1 cellular context compared by ENCODE assay signal in the genomic region with DNA sequence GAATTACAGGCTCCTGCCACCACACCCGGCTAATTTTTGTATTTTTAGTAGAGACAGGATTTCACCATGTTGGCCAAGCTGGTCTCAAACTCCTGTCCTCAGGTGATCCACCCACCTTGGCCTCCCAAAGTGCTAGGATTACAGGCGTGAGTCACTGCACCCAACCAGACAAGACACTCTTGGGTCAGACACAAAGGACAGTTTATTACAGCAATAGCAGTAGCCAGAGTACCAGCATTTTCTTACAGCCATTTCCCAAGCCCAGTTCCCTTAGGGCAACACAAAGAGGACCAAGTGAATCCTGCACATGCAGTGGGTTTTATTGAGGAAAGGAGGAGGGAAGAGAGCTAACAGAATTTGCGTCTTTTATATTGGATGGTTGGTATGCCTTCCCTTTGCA.
TF ChIP-seq lines count a peak whose summit lies in the region.

No MANE protein-coding gene starts in this region.

TF ChIP-seq in HepG2, 621 proteins besides CTCF, POLR2A, EP300 and RAD21:
- peak; percentile 56 for TF ChIP-seq FOSL2 (CRISPR knock-in tag; IDR thresholded peaks at IDR 0.05)
TF ChIP-seq in HepG2: peak in this region for 1; not testable (repeated sequence) for 620.
